ENCODE assay signal across 1 cellular context in the genomic region with DNA sequence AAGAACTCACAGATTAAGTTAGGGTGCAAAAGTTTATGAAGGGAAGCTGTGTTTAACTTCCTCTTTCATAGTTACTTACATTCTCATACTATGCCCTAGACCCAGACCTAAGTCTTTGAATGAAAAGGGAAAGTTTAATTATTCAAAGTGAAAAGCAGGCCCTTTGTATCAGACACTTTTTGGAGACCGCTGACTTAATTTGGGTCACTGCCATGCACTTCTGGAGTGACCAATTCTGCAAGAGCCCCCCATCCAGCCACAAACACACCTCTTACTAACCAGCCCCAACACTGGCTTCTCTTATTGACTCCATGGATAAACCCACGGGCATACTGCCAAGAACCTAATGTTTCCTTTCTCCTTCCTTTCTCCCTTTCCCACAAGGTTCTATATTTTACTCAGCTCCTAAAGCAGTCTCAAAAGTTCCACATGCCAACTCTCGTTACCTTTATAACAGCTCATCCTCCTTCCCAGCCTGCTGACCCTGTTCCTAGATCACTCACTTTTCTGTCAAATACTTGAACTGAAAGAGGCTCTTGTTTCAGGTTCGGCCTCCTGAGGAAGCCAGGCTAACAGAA.
TF ChIP-seq lines count a peak whose summit lies in the region.

No MANE protein-coding gene starts in this region.

TF ChIP-seq in GM12878, 131 proteins besides CTCF, POLR2A, EP300 and RAD21 (continues in another document):
- TF ChIP-seq, protein P1, sequence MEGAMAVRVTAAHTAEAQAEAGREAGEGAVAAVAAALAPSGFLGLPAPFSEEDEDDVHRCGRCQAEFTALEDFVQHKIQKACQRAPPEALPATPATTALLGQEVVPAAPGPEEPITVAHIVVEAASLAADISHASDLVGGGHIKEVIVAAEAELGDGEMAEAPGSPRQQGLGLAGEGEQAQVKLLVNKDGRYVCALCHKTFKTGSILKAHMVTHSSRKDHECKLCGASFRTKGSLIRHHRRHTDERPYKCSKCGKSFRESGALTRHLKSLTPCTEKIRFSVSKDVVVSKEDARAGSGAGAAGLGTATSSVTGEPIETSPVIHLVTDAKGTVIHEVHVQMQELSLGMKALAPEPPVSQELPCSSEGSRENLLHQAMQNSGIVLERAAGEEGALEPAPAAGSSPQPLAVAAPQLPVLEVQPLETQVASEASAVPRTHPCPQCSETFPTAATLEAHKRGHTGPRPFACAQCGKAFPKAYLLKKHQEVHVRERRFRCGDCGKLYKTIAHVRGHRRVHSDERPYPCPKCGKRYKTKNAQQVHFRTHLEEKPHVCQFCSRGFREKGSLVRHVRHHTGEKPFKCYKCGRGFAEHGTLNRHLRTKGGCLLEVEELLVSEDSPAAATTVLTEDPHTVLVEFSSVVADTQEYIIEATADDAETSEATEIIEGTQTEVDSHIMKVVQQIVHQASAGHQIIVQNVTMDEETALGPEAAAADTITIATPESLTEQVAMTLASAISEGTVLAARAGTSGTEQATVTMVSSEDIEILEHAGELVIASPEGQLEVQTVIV (IDR thresholded peaks at IDR 0.05; ENCODE audit: borderline replicate concordance, partially characterized antibody) = no peak
- no peak for TF ChIP-seq ZNF207 (IDR thresholded peaks at IDR 0.05; ENCODE audit: borderline replicate concordance)
- peak; percentile 86 for TF ChIP-seq NR2F1 (conservative IDR thresholded peaks at IDR 0.05)
- no peak for TF ChIP-seq CHD1 (IDR thresholded peaks at IDR 0.05; ENCODE audit: low read depth, low read length)
- peak in 1 of 2 experiments; percentile 73; a peak in 1 of 4 replicates for TF ChIP-seq ETV6 (conservative IDR thresholded peaks at IDR 0.05 in 1 of 2, IDR thresholded peaks at IDR 0.05 in 1 of 2; ENCODE audit: borderline replicate concordance in 1 of 2, low read depth in 1 of 2)
- no peak for TF ChIP-seq ZNF622 (IDR thresholded peaks at IDR 0.05)
- TF ChIP-seq TCF7 (IDR thresholded peaks at IDR 0.05; ENCODE audit: borderline replicate concordance) = peak; percentile 67
- TF ChIP-seq ZNF274 (IDR thresholded peaks at IDR 0.05; ENCODE audit: insufficient read depth, insufficient read length) = no peak
- peak; percentile 32; the same call in 1 of the 2 replicates for TF ChIP-seq ATF7 (IDR thresholded peaks at IDR 0.05; ENCODE audit: low read depth)
- no peak for TF ChIP-seq RBBP5 (conservative IDR thresholded peaks at IDR 0.05)
- no peak for TF ChIP-seq CHD2 (IDR thresholded peaks at IDR 0.05; ENCODE audit: borderline replicate concordance, low read depth, low read length)
- TF ChIP-seq, protein P2, sequence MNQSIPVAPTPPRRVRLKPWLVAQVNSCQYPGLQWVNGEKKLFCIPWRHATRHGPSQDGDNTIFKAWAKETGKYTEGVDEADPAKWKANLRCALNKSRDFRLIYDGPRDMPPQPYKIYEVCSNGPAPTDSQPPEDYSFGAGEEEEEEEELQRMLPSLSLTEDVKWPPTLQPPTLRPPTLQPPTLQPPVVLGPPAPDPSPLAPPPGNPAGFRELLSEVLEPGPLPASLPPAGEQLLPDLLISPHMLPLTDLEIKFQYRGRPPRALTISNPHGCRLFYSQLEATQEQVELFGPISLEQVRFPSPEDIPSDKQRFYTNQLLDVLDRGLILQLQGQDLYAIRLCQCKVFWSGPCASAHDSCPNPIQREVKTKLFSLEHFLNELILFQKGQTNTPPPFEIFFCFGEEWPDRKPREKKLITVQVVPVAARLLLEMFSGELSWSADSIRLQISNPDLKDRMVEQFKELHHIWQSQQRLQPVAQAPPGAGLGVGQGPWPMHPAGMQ (IDR thresholded peaks at IDR 0.05; ENCODE audit: borderline replicate concordance) = no peak
- no peak for TF ChIP-seq TAF1 (IDR thresholded peaks at IDR 0.05; ENCODE audit: borderline replicate concordance, low read depth, low read length)
- TF ChIP-seq IKZF2 (IDR thresholded peaks at IDR 0.05) = peak; percentile 78 to 79
- peak; percentile 82 for TF ChIP-seq IKZF1 (conservative IDR thresholded peaks at IDR 0.05)
- no peak for TF ChIP-seq SREBF2 (IDR thresholded peaks at IDR 0.05; ENCODE audit: low read length)
- 0 out of 2 replicates have a peak, but pooled peaks have one; percentile 39 for TF ChIP-seq GATAD2B (conservative IDR thresholded peaks at IDR 0.05; ENCODE audit: low read depth)
- TF ChIP-seq SP1 (IDR thresholded peaks at IDR 0.05; ENCODE audit: low read depth, low read length) = no peak
- TF ChIP-seq ASH2L (IDR thresholded peaks at IDR 0.05; ENCODE audit: borderline replicate concordance, low read depth) = no peak
- TF ChIP-seq ZBTB4 (CRISPR knock-in tag; IDR thresholded peaks at IDR 0.05) = no peak
- TF ChIP-seq CBX3 (IDR thresholded peaks at IDR 0.05; ENCODE audit: borderline replicate concordance, low read depth) = no peak
- TF ChIP-seq JUNB (IDR thresholded peaks at IDR 0.05) = peak; percentile 92
- peak; percentile 29 for TF ChIP-seq CBFB (IDR thresholded peaks at IDR 0.05; ENCODE audit: low read depth)
- TF ChIP-seq DPF2 (IDR thresholded peaks at IDR 0.05) = peak; percentile 78
- peak; percentile 82 for TF ChIP-seq SKIL (IDR thresholded peaks at IDR 0.05; ENCODE audit: low read depth, poor library complexity, severe bottlenecking)
- TF ChIP-seq IRF3 (IDR thresholded peaks at IDR 0.05) = no peak
- TF ChIP-seq SMARCA5 (IDR thresholded peaks at IDR 0.05) = 0 out of 2 replicates have a peak, but pooled peaks have one; percentile 63
- TF ChIP-seq POLR2AphosphoS5 (IDR thresholded peaks at IDR 0.05; ENCODE audit: low read length) = peak; percentile 41; the same call in 1 of the 2 replicates
- no peak for TF ChIP-seq NR2C1 (IDR thresholded peaks at IDR 0.05)
- no peak for TF ChIP-seq REST (IDR thresholded peaks at IDR 0.05; ENCODE audit: low read depth, low read length)
- peak; percentile 90 for TF ChIP-seq RUNX3 (IDR thresholded peaks at IDR 0.05; ENCODE audit: low read length)
- peak; percentile 46; the same call in 1 of the 2 replicates for TF ChIP-seq NBN (IDR thresholded peaks at IDR 0.05)
- peak; percentile 75 for TF ChIP-seq IRF4 (IDR thresholded peaks at IDR 0.05; ENCODE audit: low read depth, low read length)
- TF ChIP-seq, protein P3, sequence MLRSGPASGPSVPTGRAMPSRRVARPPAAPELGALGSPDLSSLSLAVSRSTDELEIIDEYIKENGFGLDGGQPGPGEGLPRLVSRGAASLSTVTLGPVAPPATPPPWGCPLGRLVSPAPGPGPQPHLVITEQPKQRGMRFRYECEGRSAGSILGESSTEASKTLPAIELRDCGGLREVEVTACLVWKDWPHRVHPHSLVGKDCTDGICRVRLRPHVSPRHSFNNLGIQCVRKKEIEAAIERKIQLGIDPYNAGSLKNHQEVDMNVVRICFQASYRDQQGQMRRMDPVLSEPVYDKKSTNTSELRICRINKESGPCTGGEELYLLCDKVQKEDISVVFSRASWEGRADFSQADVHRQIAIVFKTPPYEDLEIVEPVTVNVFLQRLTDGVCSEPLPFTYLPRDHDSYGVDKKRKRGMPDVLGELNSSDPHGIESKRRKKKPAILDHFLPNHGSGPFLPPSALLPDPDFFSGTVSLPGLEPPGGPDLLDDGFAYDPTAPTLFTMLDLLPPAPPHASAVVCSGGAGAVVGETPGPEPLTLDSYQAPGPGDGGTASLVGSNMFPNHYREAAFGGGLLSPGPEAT (IDR thresholded peaks at IDR 0.05; ENCODE audit: low read depth) = peak; percentile 70; the same call in 1 of the 2 replicates
- TF ChIP-seq PAX8 (IDR thresholded peaks at IDR 0.05) = no peak
- no peak for TF ChIP-seq RAD51 (IDR thresholded peaks at IDR 0.05)
- TF ChIP-seq ZNF217 (IDR thresholded peaks at IDR 0.05) = no peak
- TF ChIP-seq STAT3 (IDR thresholded peaks at IDR 0.05; ENCODE audit: low read depth, low read length) = no peak
- TF ChIP-seq NFXL1 (IDR thresholded peaks at IDR 0.05; ENCODE audit: borderline replicate concordance) = no peak
- peak; percentile 65 for TF ChIP-seq BCL11A (IDR thresholded peaks at IDR 0.05; ENCODE audit: low read depth, low read length)
- no peak for TF ChIP-seq SMC3 (IDR thresholded peaks at IDR 0.05; ENCODE audit: borderline replicate concordance, low read length)
- peak; percentile 57; the same call in 1 of the 2 replicates for TF ChIP-seq FOXM1 (IDR thresholded peaks at IDR 0.05; ENCODE audit: low read depth, low read length)
- no peak for TF ChIP-seq RCOR1 (conservative IDR thresholded peaks at IDR 0.05; ENCODE audit: low read depth, low read length)
- peak; percentile 61; the same call in 1 of the 2 replicates for TF ChIP-seq CBX5 (IDR thresholded peaks at IDR 0.05; ENCODE audit: low read depth)
